ENCODE assay signal across 15 cellular contexts in genomic region chr22:44100411-44100810, GRCh38.
A peak's percentile ranks its signal among the peaks of the same experiment; 100 is the strongest.
DNase-seq lines count a peak whose midpoint lies in the region; ATAC-seq and TF ChIP-seq lines count a peak whose summit lies in the region.
"Had no signal": no experiment of that assay in that cellular context is flagged by ENCODE, and none has a peak within 500 bp of the region (broad histone marks: within the 10 kb centered on the region; RNA-seq: fewer than 3 reads in every experiment).

No MANE protein-coding gene starts in this region.

- 92 to 96% methylated on average over 13 of the region's 13 CpGs for WGBS in aorta, 2 donors

- TF ChIP-seq CTCF in RWPE2 (IDR thresholded peaks at IDR 0.05; ENCODE audit: poor library complexity, severe bottlenecking) (no peak), lower lobe of right lung (IDR thresholded peaks at IDR 0.05) (no peak)

- H3K27me3 ChIP-seq in RWPE2 (ENCODE audit: insufficient read depth, poor library complexity, severe bottlenecking), result no peaks in the 10 kb centered on the region
- H3K27me3 ChIP-seq in lower lobe of right lung (ENCODE audit: low read depth), result no peaks in the 10 kb centered on the region
- no peaks in the 10 kb centered on the region for H3K27me3 ChIP-seq in aorta (ENCODE audit: control insufficient read depth in 1 of 2, insufficient read depth in 2 of 2, low read length in 1 of 2)

- no peaks in the 10 kb centered on the region for H3K9me3 ChIP-seq in RWPE2 (ENCODE audit: severe bottlenecking)
- no peaks in the 10 kb centered on the region for H3K9me3 ChIP-seq in lower lobe of right lung
- no peaks in the 10 kb centered on the region for H3K9me3 ChIP-seq in aorta (ENCODE audit: control insufficient read depth, low read length)

- intact Hi-C loops in lower lobe of right lung (cut with DNase I) (no loop called here), aorta (cut with DNase I) (no loop called here)

- H3K36me3 ChIP-seq in RWPE2 (ENCODE audit: low read depth) (no peaks in the 10 kb centered on the region), lower lobe of right lung (peaks cover 47% of the 10 kb centered on the region), aorta (ENCODE audit: control insufficient read depth in 1 of 2, insufficient read depth in 2 of 2, low read length in 1 of 2) (no peaks in the 10 kb centered on the region)

- H3K27ac ChIP-seq in RWPE2 (ENCODE audit: poor library complexity, severe bottlenecking) (no peak overlapping the region), lower lobe of right lung (no peak overlapping the region), aorta (ENCODE audit: low read depth in 1 of 2, low read length in 2 of 2) (no peak overlapping the region)
- H3K27ac ChIP-seq: 22Rv1 had no signal

- H3K4me3 ChIP-seq in RWPE2 (ENCODE audit: severe bottlenecking) (no peak overlapping the region), lower lobe of right lung (no peak overlapping the region), aorta (ENCODE audit: low read length in 2 of 2) (no peak overlapping the region)
- H3K4me3 ChIP-seq: GM23338 had no signal

- ATAC-seq in RWPE2 (ENCODE audit: low read depth), result no peak
- no peak for ATAC-seq in lower lobe of right lung
- ATAC-seq in aorta (ENCODE audit: low FRiP score), result no peak
- no peak for ATAC-seq in HG03280 (IDR thresholded peaks at IDR 0.05; ENCODE audit: unreplicated experiment)
- ATAC-seq: CD8-positive, alpha-beta T cell; GM23338; HCT116 had no signal

- DNase-seq in NCI-H82 (lab: John Stamatoyannopoulos, UW) (peak; percentile 17), NCI-H82 treated with DMSO at 0.1 percent for 48 hours (lab: John Stamatoyannopoulos, UW; ENCODE audit: unreplicated experiment) (no peak), RWPE2 (ENCODE audit: low spot score) (peak; percentile 17), lower lobe of right lung (peak; percentile 24), aorta (peak; percentile 29 to 52), GOT3 (lab: John Stamatoyannopoulos, UW) (no peak)
- DNase-seq: CD8-positive, alpha-beta T cell; COR-L47; DMS153; DND-41; GDM1 had no signal

- H3K4me1 ChIP-seq in RWPE2 (ENCODE audit: insufficient read depth, poor library complexity, severe bottlenecking) (no peaks in the 10 kb centered on the region), lower lobe of right lung (no peaks in the 10 kb centered on the region), aorta (ENCODE audit: control insufficient read depth in 1 of 2, insufficient read depth in 2 of 2, low read length in 2 of 2) (no peaks in the 10 kb centered on the region)

Comparison
In these comparisons a context has a peak if more than half of its experiments do, and no peak if none do; other contexts are left out.
1. DNase-seq: peak in NCI-H82 (single experiment), RWPE2 (single experiment), lower lobe of right lung (single experiment) and aorta (2 of 2); none in NCI-H82 treated with DMSO at 0.1 percent for 48 hours (single experiment) and GOT3 (single experiment).